Comparison of ENCODE assay signal across 18 cellular contexts in genomic region chrX:24110049-24110448, GRCh38.
"Had no signal": no experiment of that assay in that cellular context is flagged by ENCODE, and none has a peak within 500 bp of the region (broad histone marks: within the 10 kb centered on the region; RNA-seq: fewer than 3 reads in every experiment).

No MANE protein-coding gene starts in this region.

- DNase-seq: activated CD4-positive, alpha-beta T cell treated with anti-CD3 and anti-CD28 coated beads for 4 hours; activated CD8-positive, alpha-beta T cell treated with anti-CD3 and anti-CD28 coated beads for 36 hours; activated effector memory CD4-positive, alpha-beta T cell treated with anti-CD3 and anti-CD28 coated beads, Interleukin-2, amount 50 U/mL, for 16 hours; activated T-cell treated with anti-CD3 and anti-CD28 coated beads, Interleukin-2, amount 50 U/mL, for 4 hours; central memory CD4-positive, alpha-beta T cell; islet precursor cell; mammary epithelial cell; mucosa of descending colon; naive thymus-derived CD4-positive, alpha-beta T cell; pancreas; sigmoid colon; stimulated activated CD4-positive, alpha-beta T cell treated with anti-CD3 and anti-CD28 coated beads, Interleukin-1b, Interleukin-23, amount 100 ng/mL, for 48 hours; stomach; testis; upper lobe of right lung had no signal

- H2AFZ ChIP-seq: hepatocyte had no signal

- H3K27me3 ChIP-seq: esophagus muscularis mucosa, hepatocyte, pancreas, sigmoid colon, stomach, testis, upper lobe of right lung had no signal

- H3K79me2 ChIP-seq: hepatocyte had no signal

- H3K4me2 ChIP-seq: hepatocyte had no signal

- H3K36me3 ChIP-seq: esophagus muscularis mucosa, pancreas, sigmoid colon, stomach, upper lobe of right lung had no signal

- H3K27ac ChIP-seq: coronary artery, esophagus muscularis mucosa, hepatocyte, pancreas, stomach, testis, upper lobe of right lung had no signal

- H3K9me3 ChIP-seq: esophagus muscularis mucosa, mucosa of descending colon, pancreas, sigmoid colon, stomach, testis, upper lobe of right lung had no signal

- H3K4me3 ChIP-seq: coronary artery, esophagus muscularis mucosa, hepatocyte, mucosa of descending colon, pancreas, sigmoid colon, stomach, testis, upper lobe of right lung had no signal

- H3K4me1 ChIP-seq: pancreas, stomach, upper lobe of right lung had no signal
